In genomic region chr22:45164217-45165123, GRCh38 we compare ENCODE assay signal across 9 cellular contexts. TPM values are rescaled to one million over a fixed set of nuclear protein-coding genes. Genes with fewer than 3 reads are reported as not detected.
A peak's percentile ranks its signal among the peaks of the same experiment; 100 is the strongest.
DNase-seq lines count a peak whose midpoint lies in the region; ATAC-seq, FAIRE-seq and TF ChIP-seq lines count a peak whose summit lies in the region.
"Had no signal": no experiment of that assay in that cellular context is flagged by ENCODE, and none has a peak within 500 bp of the region (broad histone marks: within the 10 kb centered on the region; RNA-seq: fewer than 3 reads in every experiment).

No MANE protein-coding gene starts in this region.

- no peaks in the 10 kb centered on the region for H3K27me3 ChIP-seq in astrocyte (ENCODE audit: insufficient read depth, low read length)
- no peaks in the 10 kb centered on the region for H3K27me3 ChIP-seq in skeletal muscle satellite cell (ENCODE audit: control insufficient read depth, insufficient read depth, low read length)

- TF ChIP-seq CTCF in astrocyte (IDR thresholded peaks at IDR 0.05; ENCODE audit: insufficient read depth, low read depth, low read length): no peak

- peaks cover 28% of the 10 kb centered on the region for H3K4me1 Mint-ChIP-seq in astrocyte (ENCODE audit: low read depth, unreplicated experiment)

- peak overlapping the region; percentile 64 for H2AFZ ChIP-seq in astrocyte (ENCODE audit: low read depth, low read length)

- ATAC-seq in GM18498 (IDR thresholded peaks at IDR 0.05; ENCODE audit: unreplicated experiment) (peak; percentile 35), HG02678 (IDR thresholded peaks at IDR 0.05; ENCODE audit: unreplicated experiment) (peak; percentile 20)

- peak overlapping the region; percentile 93 for H3K4me3 Mint-ChIP-seq in astrocyte (ENCODE audit: unreplicated experiment)

- H3K27ac Mint-ChIP-seq in astrocyte (ENCODE audit: unreplicated experiment): peak overlapping the region; percentile 2

- peaks cover 14% of the 10 kb centered on the region for H3K36me3 ChIP-seq in astrocyte (ENCODE audit: insufficient read depth, low read length)
- H3K36me3 ChIP-seq in skeletal muscle satellite cell (ENCODE audit: insufficient read depth, low read length): peaks cover 24% of the 10 kb centered on the region

- peaks cover 35% of the 10 kb centered on the region for H4K20me1 ChIP-seq in astrocyte (ENCODE audit: insufficient read depth, low read length)

- peak overlapping the region; percentile 77 for H3K27ac ChIP-seq in astrocyte (ENCODE audit: low read depth, low read length)

- no peaks in the 10 kb centered on the region for H3K27me3 Mint-ChIP-seq in astrocyte (ENCODE audit: low read depth, unreplicated experiment)

- H3K4me1 ChIP-seq in astrocyte (ENCODE audit: insufficient read depth, low read length) (peaks cover 22% of the 10 kb centered on the region), skeletal muscle satellite cell (ENCODE audit: control insufficient read depth, insufficient read depth, low read length) (peaks cover 30% of the 10 kb centered on the region)

- H3K4me2 ChIP-seq in astrocyte (ENCODE audit: low read length) (peak overlapping the region; percentile 96), skeletal muscle satellite cell (ENCODE audit: low read length) (peak overlapping the region; percentile 88)

- DNase-seq in RPMI8226 (peak; percentile 31), astrocyte (ENCODE audit: low read depth) (peak; percentile 17), KG1 (lab: John Stamatoyannopoulos, UW) (no peak), SK-N-DZ (ENCODE audit: low spot score) (no peak)

- no peaks in the 10 kb centered on the region for H3K9me3 ChIP-seq in astrocyte (ENCODE audit: insufficient read depth, low read depth, low read length)
- no peaks in the 10 kb centered on the region for H3K9me3 ChIP-seq in skeletal muscle satellite cell (replicated peaks; ENCODE audit: low read length)

- H3K9ac ChIP-seq in astrocyte (ENCODE audit: low read length) (peak overlapping the region; percentile 97), skeletal muscle satellite cell (ENCODE audit: low read depth, low read length) (peak overlapping the region; percentile 96)

- H3K4me3 ChIP-seq in astrocyte (ENCODE audit: insufficient read depth, low read depth, low read length) (peak overlapping the region; percentile 90), iPS-11a (ENCODE audit: low read depth, low read length) (peak overlapping the region; percentile 83), skeletal muscle satellite cell (ENCODE audit: low read length) (peak overlapping the region; percentile 91)

- H3K79me2 ChIP-seq in astrocyte (ENCODE audit: insufficient read depth, low read length): peaks cover 84% of the 10 kb centered on the region

- H3K36me3 Mint-ChIP-seq in astrocyte (ENCODE audit: low read depth, unreplicated experiment): peaks cover 2% of the 10 kb centered on the region

- FAIRE-seq in astrocyte (lab: Jason Lieb, UNC): no peak
- FAIRE-seq: colon had no signal

- no peaks in the 10 kb centered on the region for H3K9me3 Mint-ChIP-seq in astrocyte (ENCODE audit: unreplicated experiment)

RNA-seq across cellular contexts. Expression of gene NUP50, which starts 0.7 kb away (rescaled TPM):
- 49.6 and 56.4 TPM in 2 replicates for total RNA-seq in astrocyte
- 44.3 and 64.1 TPM in 2 replicates for total RNA-seq in skeletal muscle satellite cell (2012; rRNA removed)
- 31.5 and 52.3 TPM in 2 replicates for polyA plus RNA-seq in SK-N-DZ (2014; cell fraction: cytosol; rRNA removed)
- 31.0 and 48.2 TPM in 2 replicates for polyA plus RNA-seq in SK-N-DZ (2014; cell fraction: nucleus; rRNA removed)

Comparison
In these comparisons a context has a peak if more than half of its experiments do, and no peak if none do; other contexts are left out.
1. DNase-seq: peak in RPMI8226 (single experiment) and astrocyte (single experiment); none in KG1 (single experiment) and SK-N-DZ (single experiment).
2. Peak in every context shown above with its lines, with median percentiles within 50 percentile points of each other: H3K4me3 ChIP-seq.